Comparison of ENCODE assay signal across 24 cellular contexts in the genomic region with DNA sequence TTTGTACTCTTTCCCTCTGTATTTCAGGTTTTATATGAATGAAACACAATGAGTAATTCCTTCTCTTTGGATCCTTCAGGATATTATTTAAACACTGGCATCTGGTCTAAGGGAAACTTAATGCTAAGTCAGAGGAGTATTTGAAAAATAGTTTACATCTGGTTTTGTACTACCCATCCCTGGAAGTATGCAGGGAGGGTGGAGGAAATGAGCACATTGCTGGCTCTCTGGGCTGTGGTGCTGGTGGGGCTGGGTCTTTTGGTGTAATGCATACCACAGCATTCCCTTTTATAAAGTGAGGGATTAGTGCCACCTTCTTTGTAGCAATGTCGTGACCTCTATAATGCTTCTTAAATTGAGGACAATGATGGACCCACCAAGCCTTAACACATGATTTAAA.
DNase-seq lines count a peak whose midpoint lies in the region; ATAC-seq and TF ChIP-seq lines count a peak whose summit lies in the region.
"Had no signal": no experiment of that assay in that cellular context is flagged by ENCODE, and none has a peak within 500 bp of the region (broad histone marks: within the 10 kb centered on the region; RNA-seq: fewer than 3 reads in every experiment).

No MANE protein-coding gene starts in this region.

- 29 to 92% methylated on average over 1 of the region's 1 CpG for whole genome bisulfite sequencing in ectodermal cell, 2 experiments

- no peak overlapping the region for H3K27ac Mint-ChIP-seq in MCF 10A (ENCODE audit: low read depth, unreplicated experiment)
- H3K27ac Mint-ChIP-seq: CD4-positive, alpha-beta memory T cell had no signal

- H3K4me1 ChIP-seq in ectodermal cell (ENCODE audit: control insufficient read depth, insufficient read depth, low read length) = peaks cover 6% of the 10 kb centered on the region
- H3K4me1 ChIP-seq: BLaER1, SJSA1 had no signal

- no peaks in the 10 kb centered on the region for H3K27me3 Mint-ChIP-seq in MCF 10A (ENCODE audit: insufficient read depth, unreplicated experiment)

- intact Hi-C loops in MCF 10A (cut with micrococcal nuclease) = no loop called here

- no peak overlapping the region for H3K4me3 ChIP-seq in MG63
- H3K4me3 ChIP-seq in ectodermal cell (ENCODE audit: insufficient read depth, low read depth, low read length) = no peak overlapping the region
- H3K4me3 ChIP-seq: BLaER1, SJSA1 had no signal

- no peaks in the 10 kb centered on the region for H3K9me3 Mint-ChIP-seq in MCF 10A (ENCODE audit: unreplicated experiment)
- H3K9me3 Mint-ChIP-seq: CD4-positive, alpha-beta memory T cell had no signal

- H3K27me3 ChIP-seq in MG63 (no peaks in the 10 kb centered on the region), ectodermal cell (ENCODE audit: control insufficient read depth, insufficient read depth, low read length, poor library complexity, severe bottlenecking) (no peaks in the 10 kb centered on the region)
- H3K27me3 ChIP-seq: BLaER1, SJSA1 had no signal

- no peak for ATAC-seq in GM18505 (IDR thresholded peaks at IDR 0.05; ENCODE audit: unreplicated experiment)
- ATAC-seq: HCT116, HepG2 had no signal

- no peak for TF ChIP-seq POLR2A in GM18505 (IDR thresholded peaks at IDR 0.05; ENCODE audit: borderline replicate concordance, extremely low read depth, insufficient read depth, insufficient read length)

- no peaks in the 10 kb centered on the region for H3K4me1 Mint-ChIP-seq in MCF 10A (ENCODE audit: insufficient read depth, unreplicated experiment)
- H3K4me1 Mint-ChIP-seq: CD4-positive, alpha-beta memory T cell had no signal

- H3K9me3 ChIP-seq in MG63 (peaks cover 3% of the 10 kb centered on the region; the same call in 1 of the 2 replicates), ectodermal cell (ENCODE audit: control insufficient read depth, low read length) (no peaks in the 10 kb centered on the region)
- H3K9me3 ChIP-seq: BLaER1, SJSA1 had no signal

- H3K27ac ChIP-seq in ectodermal cell (ENCODE audit: insufficient read depth, low read depth, low read length, poor library complexity, severe bottlenecking) = peak overlapping the region; percentile 27
- H3K27ac ChIP-seq: BLaER1, HL-60, SJSA1 had no signal

- no peaks in the 10 kb centered on the region for H3K36me3 Mint-ChIP-seq in MCF 10A (ENCODE audit: insufficient read depth, unreplicated experiment)
- H3K36me3 Mint-ChIP-seq: CD4-positive, alpha-beta memory T cell had no signal

- peak; percentile 26 for DNase-seq in GM03348 (ENCODE audit: low spot score)
- DNase-seq in MG63 = peak; percentile 51
- DNase-seq in retina = peak; percentile 72
- DNase-seq in MCF 10A (ENCODE audit: unreplicated experiment) = no peak
- DNase-seq in HuH-7 (ENCODE audit: low spot score) = no peak
- DNase-seq: Caco-2; CD4-positive, alpha-beta memory T cell; DMS 273 treated with DMSO at 0.1 percent for 48 hours; DMS79 treated with DMSO at 0.1 percent for 48 hours; GOT3; KG1; NCI-H1105; NCI-H146; NCI-H2029; NCI-H226; NCI-H510A treated with DMSO at 0.1 percent for 48 hours; NCI-H748 treated with DMSO at 0.1 percent for 48 hours had no signal

- CTCF ChIA-PET in MCF 10A (lab: Yijun Ruan, JAX) = no interaction called here

- H3K36me3 ChIP-seq in MG63 (no peaks in the 10 kb centered on the region), ectodermal cell (ENCODE audit: control insufficient read depth, insufficient read depth, low read length) (no peaks in the 10 kb centered on the region)
- H3K36me3 ChIP-seq: BLaER1, SJSA1 had no signal

- H3K4me3 Mint-ChIP-seq in MCF 10A (ENCODE audit: unreplicated experiment) = no peak overlapping the region
- H3K4me3 Mint-ChIP-seq: CD4-positive, alpha-beta memory T cell had no signal

- no TSS peak for BruUV-seq in MCF 10A (replicated peaks; lab: Mats Ljungman, UMichigan)

- POLR2A ChIA-PET in MCF 10A (lab: Yijun Ruan, JAX) = no interaction called here

- TF ChIP-seq CTCF in MCF 10A (IDR thresholded peaks at IDR 0.05; ENCODE audit: unreplicated experiment) = no peak

Comparison
In these comparisons a context has a peak if more than half of its experiments do, and no peak if none do; other contexts are left out.
1. DNase-seq: peak in GM03348 (single experiment), MG63 (single experiment) and retina (single experiment); none in MCF 10A (single experiment) and HuH-7 (single experiment).